In genomic region chr7:16564909-16565426, GRCh38 we compare ENCODE assay signal across 2 cellular contexts.
TF ChIP-seq lines count a peak whose summit lies in the region.

No MANE protein-coding gene starts in this region.

TF ChIP-seq in GM23338, 12 proteins besides CTCF, POLR2A, EP300 and RAD21:
- peak; percentile 41; the same call in 1 of the 2 replicates for TF ChIP-seq ZNF331 (CRISPR knock-in tag; IDR thresholded peaks at IDR 0.05; ENCODE audit: low read depth)
- peak; percentile 88 for TF ChIP-seq ZNF114 (CRISPR knock-in tag; IDR thresholded peaks at IDR 0.05)
- TF ChIP-seq ZNF462 (CRISPR knock-in tag; IDR thresholded peaks at IDR 0.05) = 0 out of 2 replicates have a peak, but pooled peaks have one; percentile 12
- 0 out of 2 replicates have a peak, but pooled peaks have one; percentile 37 for TF ChIP-seq CREB1 (CRISPR knock-in tag; IDR thresholded peaks at IDR 0.05; ENCODE audit: low read depth)
- no peak for TF ChIP-seq REST (IDR thresholded peaks at IDR 0.05; ENCODE audit: unreplicated experiment)
- TF ChIP-seq EZH2 (IDR thresholded peaks at IDR 0.05; ENCODE audit: low read depth, unreplicated experiment) = no peak

TF ChIP-seq in H1, 55 proteins besides CTCF, POLR2A, EP300 and RAD21 (continued from another document):
- peak; percentile 62; the same call in 1 of the 2 replicates for TF ChIP-seq TBP (IDR thresholded peaks at IDR 0.05; ENCODE audit: low read depth, low read length)
- TF ChIP-seq SUZ12 (IDR thresholded peaks at IDR 0.05; ENCODE audit: low read length) = no peak
- TF ChIP-seq EGR1 (IDR thresholded peaks at IDR 0.05; ENCODE audit: borderline replicate concordance, low read depth, low read length) = peak; percentile 73
- 0 out of 2 replicates have a peak, but pooled peaks have one; percentile 42 for TF ChIP-seq TEAD4 (IDR thresholded peaks at IDR 0.05; ENCODE audit: low read depth, low read length)
- TF ChIP-seq GABPA (IDR thresholded peaks at IDR 0.05; ENCODE audit: borderline replicate concordance, insufficient read depth, low read length) = no peak
- no peak for TF ChIP-seq TAF7 (optimal IDR thresholded peaks at IDR 0.05; ENCODE audit: borderline replicate concordance, low read depth, low read length)
- TF ChIP-seq HDAC6 (IDR thresholded peaks at IDR 0.05; ENCODE audit: low read depth, low read length) = no peak
- no peak for TF ChIP-seq CTBP2 (IDR thresholded peaks at IDR 0.05; ENCODE audit: borderline replicate concordance, insufficient read depth, insufficient read length, low read length)
- peak; percentile 93 for TF ChIP-seq KDM1A (IDR thresholded peaks at IDR 0.05; ENCODE audit: borderline replicate concordance, low read length)
- TF ChIP-seq, protein P1, sequence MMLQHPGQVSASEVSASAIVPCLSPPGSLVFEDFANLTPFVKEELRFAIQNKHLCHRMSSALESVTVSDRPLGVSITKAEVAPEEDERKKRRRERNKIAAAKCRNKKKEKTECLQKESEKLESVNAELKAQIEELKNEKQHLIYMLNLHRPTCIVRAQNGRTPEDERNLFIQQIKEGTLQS (IDR thresholded peaks at IDR 0.05; ENCODE audit: insufficient read depth, low read depth, low read length) = no peak
- TF ChIP-seq TCF12 (IDR thresholded peaks at IDR 0.05; ENCODE audit: low read depth, low read length) = 0 out of 2 replicates have a peak, but pooled peaks have one; percentile 86
- TF ChIP-seq CBX5 (IDR thresholded peaks at IDR 0.05; ENCODE audit: low read depth, low read length) = no peak
- TF ChIP-seq EZH2 (IDR thresholded peaks at IDR 0.05; ENCODE audit: low read depth, low read length, severe bottlenecking) = no peak
- TF ChIP-seq NRF1 (IDR thresholded peaks at IDR 0.05; ENCODE audit: low read depth, low read length) = no peak
- TF ChIP-seq RBBP5 (IDR thresholded peaks at IDR 0.05; ENCODE audit: borderline replicate concordance, low read depth, low read length) = no peak
- no peak for TF ChIP-seq CREB1 (IDR thresholded peaks at IDR 0.05)
- TF ChIP-seq RXRA (IDR thresholded peaks at IDR 0.05; ENCODE audit: insufficient read depth, low read depth, low read length) = no peak
- TF ChIP-seq, protein P2, sequence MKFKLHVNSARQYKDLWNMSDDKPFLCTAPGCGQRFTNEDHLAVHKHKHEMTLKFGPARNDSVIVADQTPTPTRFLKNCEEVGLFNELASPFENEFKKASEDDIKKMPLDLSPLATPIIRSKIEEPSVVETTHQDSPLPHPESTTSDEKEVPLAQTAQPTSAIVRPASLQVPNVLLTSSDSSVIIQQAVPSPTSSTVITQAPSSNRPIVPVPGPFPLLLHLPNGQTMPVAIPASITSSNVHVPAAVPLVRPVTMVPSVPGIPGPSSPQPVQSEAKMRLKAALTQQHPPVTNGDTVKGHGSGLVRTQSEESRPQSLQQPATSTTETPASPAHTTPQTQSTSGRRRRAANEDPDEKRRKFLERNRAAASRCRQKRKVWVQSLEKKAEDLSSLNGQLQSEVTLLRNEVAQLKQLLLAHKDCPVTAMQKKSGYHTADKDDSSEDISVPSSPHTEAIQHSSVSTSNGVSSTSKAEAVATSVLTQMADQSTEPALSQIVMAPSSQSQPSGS (IDR thresholded peaks at IDR 0.05; ENCODE audit: low read length) = no peak
- TF ChIP-seq SP4 (IDR thresholded peaks at IDR 0.05; ENCODE audit: low read length) = no peak
